In the genomic region with DNA sequence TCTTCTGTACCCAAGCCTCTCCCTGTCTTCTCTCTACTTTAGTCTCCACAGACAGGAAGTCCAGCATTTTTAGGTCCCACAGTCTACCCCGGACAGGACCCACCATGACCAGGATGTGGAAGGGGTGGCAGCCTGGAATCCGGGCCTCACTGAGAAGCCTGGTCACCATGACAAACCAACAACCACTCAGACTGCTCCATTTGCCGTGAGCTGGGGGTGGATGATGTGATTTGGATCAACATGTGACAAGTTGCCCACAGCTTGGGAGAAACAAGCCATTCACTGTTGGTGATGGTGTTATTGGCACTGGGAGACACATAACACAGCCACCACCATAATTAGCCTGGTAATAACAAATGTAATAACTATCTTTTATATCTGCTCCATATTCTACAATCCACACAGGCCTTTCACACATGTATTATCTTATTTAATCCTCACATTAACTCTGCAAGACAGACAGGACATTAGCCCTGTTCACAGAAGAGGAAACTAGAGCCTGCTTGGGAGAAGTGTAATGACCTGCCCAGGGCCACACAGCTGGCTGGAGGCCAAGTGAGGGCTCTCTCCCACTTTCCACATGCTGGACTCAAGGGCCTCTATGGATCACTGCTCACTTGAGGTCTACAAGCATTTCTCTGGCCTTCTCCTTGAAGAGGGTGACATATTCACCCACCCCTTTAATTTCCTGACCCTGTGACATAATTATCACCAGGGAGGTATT, we compare ENCODE assay signal across 8 cellular contexts. TPM values are rescaled to one million over a fixed set of nuclear protein-coding genes. Genes with fewer than 3 reads are reported as not detected.
DNase-seq lines count a peak whose midpoint lies in the region; ATAC-seq, FAIRE-seq and TF ChIP-seq lines count a peak whose summit lies in the region.
"Had no signal": no experiment of that assay in that cellular context is flagged by ENCODE, and none has a peak within 500 bp of the region (broad histone marks: within the 10 kb centered on the region; RNA-seq: fewer than 3 reads in every experiment).

No MANE protein-coding gene starts in this region.

- ATAC-seq in GM19324 (IDR thresholded peaks at IDR 0.05; ENCODE audit: low FRiP score, unreplicated experiment), result no peak
- ATAC-seq: activated CD4-positive, CD25-positive, alpha-beta regulatory T cell treated with anti-CD3 and anti-CD28 coated beads, Interleukin-2, amount 50 U/mL, for 24 hours had no signal

- TF ChIP-seq POLR2A in GM12891 (IDR thresholded peaks at IDR 0.05; ENCODE audit: low read depth, low read length) (peak; percentile 34; the same call in 1 of the 2 replicates), H54 (IDR thresholded peaks at IDR 0.05; ENCODE audit: low read depth, low read length) (no peak)

- TF ChIP-seq CTCF in keratinocyte (optimal IDR thresholded peaks at IDR 0.05 in 1 of 3, IDR thresholded peaks at IDR 0.05 in 1 of 3, conservative IDR thresholded peaks at IDR 0.05 in 1 of 3; ENCODE audit: extremely low read depth in 1 of 3, insufficient read depth in 2 of 3, low read length in 3 of 3), result no peak
- TF ChIP-seq CTCF in glutamatergic neuron (IDR thresholded peaks at IDR 0.05; ENCODE audit: partially characterized antibody, unreplicated experiment), result no peak

- H3K9ac ChIP-seq in keratinocyte (ENCODE audit: control insufficient read depth, extremely low read depth, insufficient read depth, low read length) (no peak overlapping the region), stomach smooth muscle (ENCODE audit: low read length in 2 of 2) (peak overlapping the region; percentile 0 to 68)

- DNase-seq in GM12891 (ENCODE audit: insufficient read length, low spot score), result no peak
- no peak for DNase-seq in activated T-helper 1 cell treated with anti-CD3 and anti-CD28 coated beads, Interleukin-12 subunit alpha, Interleukin-12 subunit beta, Interleukin-2, Interleukin-4 antibody, amounts not matched to agents 30 ng/mL and 10 ng/mL and 1 ng/mL, durations not matched to agents 14 hours and 24 hours and 36 hours (ENCODE audit: low spot score)
- DNase-seq in keratinocyte (ENCODE audit: low read depth, low spot score), result no peak
- DNase-seq in glutamatergic neuron, result no peak
- no peak for DNase-seq in H54 (ENCODE audit: insufficient read length, low spot score)

- peaks cover 48% of the 10 kb centered on the region for H3K4me1 Mint-ChIP-seq in activated T-helper 1 cell treated with anti-CD3 and anti-CD28 coated beads, Interleukin-12 subunit alpha, Interleukin-12 subunit beta, Interleukin-2, Interleukin-4 antibody, amounts not matched to agents 30 ng/mL and 10 ng/mL and 1 ng/mL, durations not matched to agents 14 hours and 24 hours and 36 hours (ENCODE audit: low read depth)
- peaks cover 15% of the 10 kb centered on the region for H3K4me1 Mint-ChIP-seq in glutamatergic neuron (ENCODE audit: low read depth, unreplicated experiment)

- no peaks in the 10 kb centered on the region for H3K9me3 ChIP-seq in keratinocyte (ENCODE audit: control insufficient read depth, low read depth, low read length)
- no peaks in the 10 kb centered on the region for H3K9me3 ChIP-seq in stomach smooth muscle (ENCODE audit: control insufficient read depth in 2 of 2, low read length in 2 of 2)

- intact Hi-C loops in activated T-helper 1 cell treated with anti-CD3 and anti-CD28 coated beads, Interleukin-12 subunit alpha, Interleukin-12 subunit beta, Interleukin-2, Interleukin-4 antibody, amounts not matched to agents 30 ng/mL and 10 ng/mL and 1 ng/mL, durations not matched to agents 14 hours and 24 hours and 36 hours (cut with micrococcal nuclease), result no loop called here

- no peaks in the 10 kb centered on the region for H4K20me1 ChIP-seq in keratinocyte (ENCODE audit: control insufficient read depth, extremely low read depth, insufficient read depth, low read length)

- no peak overlapping the region for H3K4me2 ChIP-seq in keratinocyte (ENCODE audit: control insufficient read depth, extremely low read depth, insufficient read depth, low read depth, low read length)

- no peaks in the 10 kb centered on the region for H3K27me3 Mint-ChIP-seq in activated T-helper 1 cell treated with anti-CD3 and anti-CD28 coated beads, Interleukin-12 subunit alpha, Interleukin-12 subunit beta, Interleukin-2, Interleukin-4 antibody, amounts not matched to agents 30 ng/mL and 10 ng/mL and 1 ng/mL, durations not matched to agents 14 hours and 24 hours and 36 hours (ENCODE audit: insufficient read depth)
- peaks cover 9% of the 10 kb centered on the region for H3K27me3 Mint-ChIP-seq in glutamatergic neuron (ENCODE audit: unreplicated experiment)

- H2AFZ ChIP-seq in keratinocyte (ENCODE audit: control insufficient read depth, low read length), result no peak overlapping the region

- H3K9me1 ChIP-seq in keratinocyte (ENCODE audit: control insufficient read depth, extremely low read depth, insufficient read depth, low read length), result peaks cover 3% of the 10 kb centered on the region

- peaks cover 2% of the 10 kb centered on the region for H3K79me2 ChIP-seq in keratinocyte (ENCODE audit: control insufficient read depth, insufficient read depth, low read length)

- FAIRE-seq in GM12891 (lab: Jason Lieb, UNC) (no peak), keratinocyte (lab: Jason Lieb, UNC) (no peak), H54 (lab: Jason Lieb, UNC) (no peak)

- dilution Hi-C loops in keratinocyte (cut with MboI; ENCODE audit: extremely low pct_ligation_motif_present, low sequenced_read_pairs), result no loop called here

- peak overlapping the region; percentile 47 for H3K27ac Mint-ChIP-seq in activated T-helper 1 cell treated with anti-CD3 and anti-CD28 coated beads, Interleukin-12 subunit alpha, Interleukin-12 subunit beta, Interleukin-2, Interleukin-4 antibody, amounts not matched to agents 30 ng/mL and 10 ng/mL and 1 ng/mL, durations not matched to agents 14 hours and 24 hours and 36 hours
- H3K27ac Mint-ChIP-seq in glutamatergic neuron (ENCODE audit: unreplicated experiment), result no peak overlapping the region

- no peak overlapping the region for H3K4me3 ChIP-seq in keratinocyte (ENCODE audit: control insufficient read depth in 2 of 3, extremely low read depth in 1 of 3, insufficient read depth in 2 of 3, low read depth in 1 of 3, low read length in 3 of 3)
- H3K4me3 ChIP-seq in stomach smooth muscle (ENCODE audit: low read length in 2 of 2), result peak overlapping the region in 1 of 2 donors; percentile 15

- no peaks in the 10 kb centered on the region for H3K9me3 Mint-ChIP-seq in activated T-helper 1 cell treated with anti-CD3 and anti-CD28 coated beads, Interleukin-12 subunit alpha, Interleukin-12 subunit beta, Interleukin-2, Interleukin-4 antibody, amounts not matched to agents 30 ng/mL and 10 ng/mL and 1 ng/mL, durations not matched to agents 14 hours and 24 hours and 36 hours
- H3K9me3 Mint-ChIP-seq in glutamatergic neuron (ENCODE audit: unreplicated experiment), result peaks cover 7% of the 10 kb centered on the region

- peak overlapping the region; percentile 15 for H3K4me3 Mint-ChIP-seq in activated T-helper 1 cell treated with anti-CD3 and anti-CD28 coated beads, Interleukin-12 subunit alpha, Interleukin-12 subunit beta, Interleukin-2, Interleukin-4 antibody, amounts not matched to agents 30 ng/mL and 10 ng/mL and 1 ng/mL, durations not matched to agents 14 hours and 24 hours and 36 hours
- no peak overlapping the region for H3K4me3 Mint-ChIP-seq in glutamatergic neuron (ENCODE audit: unreplicated experiment)

- H3K4me1 ChIP-seq in keratinocyte (ENCODE audit: control insufficient read depth, extremely low read depth, insufficient read depth, low read length), result peaks cover 17% of the 10 kb centered on the region
- H3K4me1 ChIP-seq in stomach smooth muscle (ENCODE audit: control insufficient read depth, insufficient read depth, low read length), result peaks cover 75% of the 10 kb centered on the region

- H3K36me3 ChIP-seq in keratinocyte (ENCODE audit: control insufficient read depth in 2 of 2, extremely low read depth in 1 of 2, insufficient read depth in 2 of 2, low read length in 2 of 2) (peaks cover 58 to 66% of the 10 kb centered on the region in 2 experiments), stomach smooth muscle (ENCODE audit: control insufficient read depth in 2 of 2, insufficient read depth in 2 of 2, low read length in 2 of 2) (peaks cover 80 to 90% of the 10 kb centered on the region in 2 donors)

- H3K36me3 Mint-ChIP-seq in activated T-helper 1 cell treated with anti-CD3 and anti-CD28 coated beads, Interleukin-12 subunit alpha, Interleukin-12 subunit beta, Interleukin-2, Interleukin-4 antibody, amounts not matched to agents 30 ng/mL and 10 ng/mL and 1 ng/mL, durations not matched to agents 14 hours and 24 hours and 36 hours (ENCODE audit: low read depth), result peaks cover 58% of the 10 kb centered on the region
- H3K36me3 Mint-ChIP-seq in glutamatergic neuron (ENCODE audit: unreplicated experiment), result peaks cover 5% of the 10 kb centered on the region

- peak overlapping the region; percentile 10 for H3K27ac ChIP-seq in keratinocyte (ENCODE audit: control insufficient read depth, insufficient read depth, low read length)
- H3K27ac ChIP-seq in stomach smooth muscle (ENCODE audit: low read length), result peak overlapping the region; percentile 97

- no peaks in the 10 kb centered on the region for H3K27me3 ChIP-seq in keratinocyte (ENCODE audit: control insufficient read depth, extremely low read depth, insufficient read depth, low read length)
- H3K27me3 ChIP-seq in stomach smooth muscle (ENCODE audit: control insufficient read depth in 1 of 2, insufficient read depth in 2 of 2, low read length in 2 of 2), result no peaks in the 10 kb centered on the region

TF ChIP-seq in GM12891, 5 proteins besides CTCF, POLR2A, EP300 and RAD21:
- TF ChIP-seq POU2F2 (IDR thresholded peaks at IDR 0.05; ENCODE audit: low read depth, low read length) (no peak), POLR2AphosphoS5 (IDR thresholded peaks at IDR 0.05; ENCODE audit: low read depth, low read length) (no peak), PAX5 (IDR thresholded peaks at IDR 0.05; ENCODE audit: insufficient read depth, low read length, severe bottlenecking) (no peak), TAF1 (IDR thresholded peaks at IDR 0.05; ENCODE audit: low read depth, low read length) (no peak), SPI1 (IDR thresholded peaks at IDR 0.05; ENCODE audit: low read depth, low read length) (no peak)

RNA-seq across cellular contexts. Expression of gene MEF2D, which starts 22.9 kb away (rescaled TPM):
- polyA plus RNA-seq in GM12891 (2012; ENCODE audit: low read depth, missing spikeins), result 23.8 TPM
- 36.3 and 37.0 TPM in 2 replicates for total RNA-seq in activated T-helper 1 cell treated with anti-CD3 and anti-CD28 coated beads, Interleukin-12 subunit alpha, Interleukin-12 subunit beta, Interleukin-2, Interleukin-4 antibody, amounts not matched to agents 30 ng/mL and 10 ng/mL and 1 ng/mL, durations not matched to agents 14 hours and 24 hours and 36 hours
- 8.7 to 11.5 TPM (median 9.3 TPM) in 3 replicates for polyA plus RNA-seq in keratinocyte
- polyA plus RNA-seq in keratinocyte (2011; ENCODE audit: low read depth), result 13.9 TPM
- 9.2 and 17.8 TPM in 2 replicates for polyA plus RNA-seq in keratinocyte (2011; cell fraction: cytosol; rRNA removed)
- polyA plus RNA-seq in keratinocyte (2011; cell fraction: nucleus; rRNA removed), result 32.8 and 43.7 TPM in 2 replicates
- 19.5 and 20.9 TPM in 2 replicates for polyA plus RNA-seq in keratinocyte (2012; ENCODE audit: low replicate concordance)
- 7.3 to 38.8 TPM (median 10.3 TPM) in 3 replicates for polyA minus RNA-seq in keratinocyte
- polyA minus RNA-seq in keratinocyte (2011; cell fraction: cytosol; rRNA and poly(A)+ RNA removed), result 25.7 TPM
- polyA minus RNA-seq in keratinocyte (2011; cell fraction: nucleus; rRNA and poly(A)+ RNA removed), result 18.3 and 27.6 TPM in 2 replicates
- 50.0 TPM for total RNA-seq in glutamatergic neuron (ENCODE audit: unreplicated experiment)
